Comparison of ENCODE assay signal across 1 cellular context in genomic region chr3:100709840-100710235, GRCh38.
TF ChIP-seq lines count a peak whose summit lies in the region.

No MANE protein-coding gene starts in this region.

TF ChIP-seq in WTC11, 78 proteins besides CTCF, POLR2A, EP300 and RAD21 (continued from another document):
- TF ChIP-seq ZNF532 (CRISPR knock-in tag; IDR thresholded peaks at IDR 0.05; ENCODE audit: borderline replicate concordance): no peak
- TF ChIP-seq ATF1 (CRISPR knock-in tag; IDR thresholded peaks at IDR 0.05): no peak
- TF ChIP-seq USF1 (CRISPR knock-in tag; IDR thresholded peaks at IDR 0.05): no peak
